1 cellular context compared by ENCODE assay signal in genomic region chr13:73913043-73913740, GRCh38.
TF ChIP-seq lines count a peak whose summit lies in the region.

No MANE protein-coding gene starts in this region.

TF ChIP-seq in SK-N-SH, 30 proteins besides CTCF, POLR2A, EP300 and RAD21 (continued from another document):
- TF ChIP-seq REST (IDR thresholded peaks at IDR 0.05; ENCODE audit: low read depth, low read length) (no peak), NRF1 (IDR thresholded peaks at IDR 0.05; ENCODE audit: low read depth, low read length) (no peak), MXI1 (IDR thresholded peaks at IDR 0.05; ENCODE audit: low read depth, low read length) (no peak), TAF1 (IDR thresholded peaks at IDR 0.05; ENCODE audit: borderline replicate concordance, low read depth, low read length) (no peak)
